ENCODE assay signal across 32 cellular contexts in the genomic region with DNA sequence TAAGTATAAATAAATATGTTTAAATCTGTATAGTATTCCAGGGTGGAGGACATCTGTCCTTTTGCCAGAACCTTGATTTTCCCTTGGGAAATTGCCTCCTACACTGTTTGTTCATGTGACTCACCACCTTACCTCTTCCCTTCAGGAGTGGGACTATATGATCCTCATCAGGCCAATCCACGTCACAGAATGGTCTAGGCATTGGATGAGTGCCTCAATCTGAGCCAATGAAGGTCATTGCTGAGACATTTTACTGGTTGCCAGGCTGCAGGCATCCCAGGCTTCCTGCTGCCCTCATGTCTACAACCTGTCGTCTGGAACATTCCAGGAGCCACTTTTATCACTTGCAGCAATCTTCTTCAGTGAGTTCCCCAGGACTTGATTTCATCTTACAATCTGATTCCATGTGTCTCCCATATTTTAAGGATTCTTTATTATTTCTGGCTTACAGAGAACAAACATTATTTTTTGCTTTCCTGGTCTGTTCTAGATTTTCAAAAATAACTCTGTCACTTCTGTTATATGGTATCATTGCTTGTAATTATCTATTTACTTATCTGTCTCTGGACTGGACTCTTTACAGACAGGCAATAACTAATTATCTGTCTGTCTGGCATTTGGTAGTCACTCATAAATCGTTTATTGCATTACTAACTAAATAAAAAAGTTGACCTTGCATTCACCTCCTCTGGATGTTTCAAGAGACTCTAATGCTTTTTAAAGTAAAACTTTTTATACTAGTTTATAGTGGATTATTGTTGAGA.
A peak's percentile ranks its signal among the peaks of the same experiment; 100 is the strongest.
DNase-seq lines count a peak whose midpoint lies in the region; ATAC-seq, FAIRE-seq and TF ChIP-seq lines count a peak whose summit lies in the region.
"Had no signal": no experiment of that assay in that cellular context is flagged by ENCODE, and none has a peak within 500 bp of the region (broad histone marks: within the 10 kb centered on the region; RNA-seq: fewer than 3 reads in every experiment).

No MANE protein-coding gene starts in this region.

- H3K36me3 ChIP-seq in HepG2 (replicated peaks in 1 of 2; ENCODE audit: control insufficient read depth in 1 of 2, insufficient read depth in 2 of 2, low read length in 2 of 2) (no peaks in the 10 kb centered on the region), stomach (no peaks in the 10 kb centered on the region)
- H3K36me3 ChIP-seq: Peyer's patch, sigmoid colon, tibial artery had no signal

- H3K27me3 ChIP-seq in HepG2 (ENCODE audit: control insufficient read depth in 1 of 2, insufficient read depth in 2 of 2, low read length in 2 of 2) (0 out of 5 replicates have a peak, but pooled peaks cover 1 to 3% of the 10 kb centered on the region in 2 experiments), stomach (no peaks in the 10 kb centered on the region)
- H3K27me3 ChIP-seq: Peyer's patch, sigmoid colon, tibial artery had no signal

- H3K9ac ChIP-seq in HepG2 (ENCODE audit: insufficient read depth, low read depth, low read length), result no peak overlapping the region

- no peak overlapping the region for H3K4me2 ChIP-seq in HepG2 (ENCODE audit: low read depth, low read length)

- TF ChIP-seq CTCF in AG10803 (conservative IDR thresholded peaks at IDR 0.05; ENCODE audit: low read length) (no peak), HepG2 (CRISPR knock-in tag; IDR thresholded peaks at IDR 0.05) (no peak), stomach (IDR thresholded peaks at IDR 0.05) (no peak)

- POLR2A ChIA-PET in HepG2 (lab: Yijun Ruan, JAX), result no interaction called here

- no peak overlapping the region for H3K27ac ChIP-seq in HepG2 (ENCODE audit: extremely low read length, insufficient read depth, low read length)
- H3K27ac ChIP-seq in stomach, result no peak overlapping the region
- H3K27ac ChIP-seq: psoas muscle, sigmoid colon, tibial artery had no signal

- H3K4me1 ChIP-seq in HepG2 (ENCODE audit: insufficient read depth, low read length), result no peaks in the 10 kb centered on the region
- H3K4me1 ChIP-seq in stomach, result no peaks in the 10 kb centered on the region
- H3K4me1 ChIP-seq: tibial artery had no signal

- TF ChIP-seq POLR2A in HepG2 (IDR thresholded peaks at IDR 0.05; ENCODE audit: insufficient read depth in 1 of 2, low read depth in 2 of 2, low read length in 2 of 2) (no peak), stomach (IDR thresholded peaks at IDR 0.05) (no peak)

- TF ChIP-seq EP300 in HepG2 (IDR thresholded peaks at IDR 0.05; ENCODE audit: low read depth in 2 of 2, low read length in 2 of 2) (no peak), HepG2 (CRISPR knock-in tag; IDR thresholded peaks at IDR 0.05; ENCODE audit: borderline replicate concordance) (no peak), stomach (IDR thresholded peaks at IDR 0.05) (no peak)

- TF ChIP-seq RAD21 in HepG2 (CRISPR knock-in tag; IDR thresholded peaks at IDR 0.05), result no peak

- H3K9me3 ChIP-seq in HepG2 (ENCODE audit: low read length) (no peaks in the 10 kb centered on the region), stomach (peaks cover 0 to 14% (median 3%) of the 10 kb centered on the region in 4 donors)
- H3K9me3 ChIP-seq: Peyer's patch, psoas muscle, sigmoid colon, tibial artery had no signal

- FAIRE-seq in HepG2 (lab: Jason Lieb, UNC), result no peak
- FAIRE-seq: astrocyte, GM18507 had no signal

- intact Hi-C loops in HepG2 (cut with micrococcal nuclease; ENCODE audit: unreplicated experiment), result no loop called here
- intact Hi-C loops in stomach (cut with DNase I; ENCODE audit: low total_unique reads), result no loop called here
- intact Hi-C loops in head of caudate nucleus (cut with DNase I), result no loop called here

- no peaks in the 10 kb centered on the region for H3K79me2 ChIP-seq in HepG2 (ENCODE audit: insufficient read depth, low read length)

- no peak overlapping the region for H2AFZ ChIP-seq in HepG2 (ENCODE audit: low read length)

- peak; percentile 13 for DNase-seq in AG10803 (ENCODE audit: low read depth)
- DNase-seq in EH (ENCODE audit: low read depth), result peak; percentile 30
- peak; percentile 11 for DNase-seq in SK-N-DZ (ENCODE audit: low spot score)
- no peak for DNase-seq in HepG2 (ENCODE audit: low spot score)
- no peak for DNase-seq in stomach
- no peak for DNase-seq in 8988T
- no peak for DNase-seq in head of caudate nucleus
- DNase-seq in cerebellar cortex (ENCODE audit: low spot score), result no peak
- DNase-seq: activated CD4-positive, alpha-beta T cell treated with anti-CD3 and anti-CD28 coated beads, Interleukin-2, amount 50 U/mL, for 48 hours; activated CD4-positive, CD25-positive, alpha-beta regulatory T cell; activated gamma-delta T cell treated with Interleukin-2 at 50 U/mL for 16 hours; activated T-cell treated with anti-CD3 and anti-CD28 coated beads, Interleukin-2, amount 50 U/mL, for 48 hours; Calu3; CD4-positive, CD25-positive, alpha-beta regulatory T cell; central memory CD4-positive, alpha-beta T cell; effector memory CD8-positive, alpha-beta T cell; erythroblast; GOT3; natural killer cell; NCI-H1436; NCI-H2081 treated with DMSO at 0.1 percent for 48 hours; NCI-H345; occipital lobe; psoas muscle; sigmoid colon; stimulated activated CD4-positive, alpha-beta T cell treated with anti-CD3 and anti-CD28 coated beads, Interleukin-4, amount 100 ng/mL, for 1 hour; T-cell; tibial artery had no signal

- no TSS peak for BruUV-seq in HepG2 (replicated peaks; lab: Mats Ljungman, UMichigan)

- CTCF ChIA-PET in HepG2 (lab: Yijun Ruan, JAX; ENCODE audit: low intra/inter-chr PET ratio, low total read pairs), result no interaction called here

- 0% methylated on average over 3 of the region's 3 CpGs for WGBS in HepG2 (ENCODE audit: low lambda C conversion rate)
- 50 to 64% (median 53%) methylated on average over 3 of the region's 3 CpGs for WGBS in stomach, 5 donors

- no peaks in the 10 kb centered on the region for H4K20me1 ChIP-seq in HepG2 (ENCODE audit: insufficient read depth, low read length)

- no peak for ATAC-seq in HepG2
- ATAC-seq: effector memory CD8-positive, alpha-beta T cell; natural killer cell; psoas muscle; T-cell had no signal

- no peak overlapping the region for H3K4me3 ChIP-seq in AG10803 (ENCODE audit: low read length)
- no peak overlapping the region for H3K4me3 ChIP-seq in HepG2 (replicated peaks in 1 of 3; ENCODE audit: insufficient read depth in 1 of 3, low read depth in 2 of 3, low read length in 3 of 3)
- H3K4me3 ChIP-seq in stomach, result no peak overlapping the region
- H3K4me3 ChIP-seq: lung, psoas muscle, sigmoid colon, tibial artery had no signal

- in situ Hi-C loops in HepG2 (cut with HindIII; ENCODE audit: extremely low pct_ligation_motif_present, low pct_unique_long_range_greater_than_20kb), result no loop called here

TF ChIP-seq in HepG2, 621 proteins besides CTCF, POLR2A, EP300 and RAD21:
- TF ChIP-seq STAG1 (CRISPR knock-in tag; IDR thresholded peaks at IDR 0.05) (no peak), CREB1 (IDR thresholded peaks at IDR 0.05) (peak; percentile 40; the same call in 1 of the 2 replicates), CREB1 (CRISPR knock-in tag; IDR thresholded peaks at IDR 0.05) (no peak)
TF ChIP-seq in HepG2: peak in this region for 1.

Comparison
In these comparisons a context has a peak if more than half of its experiments do, and no peak if none do; other contexts are left out.
1. DNase-seq: peak in AG10803 (single experiment), EH (single experiment) and SK-N-DZ (single experiment); none in HepG2 (single experiment), stomach (single experiment), 8988T (single experiment), head of caudate nucleus (0 of 42) and cerebellar cortex (single experiment).